1 cellular context compared by ENCODE assay signal in the genomic region with DNA sequence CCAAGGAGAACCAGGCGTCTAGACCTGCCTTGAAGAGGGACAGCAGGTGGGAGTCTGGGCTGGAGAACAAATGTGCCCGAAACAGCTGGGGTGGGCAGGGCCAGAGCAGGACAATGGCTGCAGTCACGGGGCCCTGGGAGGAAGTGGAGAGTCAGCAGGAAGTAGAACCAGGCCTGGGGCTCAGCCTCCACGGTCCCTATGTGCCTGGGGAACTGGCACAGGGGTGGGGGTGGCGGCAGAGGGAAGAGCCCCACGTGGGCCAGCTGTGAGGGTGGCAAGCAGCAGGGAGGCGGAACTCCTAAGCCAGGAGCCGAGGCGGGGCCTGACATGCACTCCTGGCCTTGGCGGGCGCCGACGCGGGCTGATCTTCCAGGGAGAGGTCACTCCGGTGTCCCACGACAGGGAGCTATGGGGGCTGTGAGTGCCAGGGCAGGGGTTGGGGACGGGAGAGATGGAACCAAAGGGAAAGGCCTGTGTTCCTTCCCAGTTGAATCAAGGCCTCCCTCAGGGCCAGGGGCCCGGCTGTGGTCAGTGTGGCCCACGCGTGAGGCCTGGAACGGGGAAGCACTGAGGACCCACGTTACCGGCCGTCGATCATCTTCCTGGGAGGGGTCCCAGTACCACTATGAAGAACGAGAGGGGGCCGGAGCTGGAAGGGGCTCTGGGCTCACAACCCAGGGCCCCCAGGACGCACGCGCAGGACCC.
TF ChIP-seq lines count a peak whose summit lies in the region.

No MANE protein-coding gene starts in this region.

TF ChIP-seq in H1, 55 proteins besides CTCF, POLR2A, EP300 and RAD21 (continued from another document):
- TF ChIP-seq, protein P1, sequence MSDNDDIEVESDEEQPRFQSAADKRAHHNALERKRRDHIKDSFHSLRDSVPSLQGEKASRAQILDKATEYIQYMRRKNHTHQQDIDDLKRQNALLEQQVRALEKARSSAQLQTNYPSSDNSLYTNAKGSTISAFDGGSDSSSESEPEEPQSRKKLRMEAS (IDR thresholded peaks at IDR 0.05), result no peak
- TF ChIP-seq YY1 (IDR thresholded peaks at IDR 0.05; ENCODE audit: low read depth, low read length) (no peak), KDM4A (IDR thresholded peaks at IDR 0.05; ENCODE audit: low read depth, low read length, severe bottlenecking) (no peak), MAFK (IDR thresholded peaks at IDR 0.05; ENCODE audit: low read depth, low read length) (no peak), CTBP2 (IDR thresholded peaks at IDR 0.05; ENCODE audit: borderline replicate concordance, insufficient read depth, insufficient read length, low read length) (no peak), SRF (IDR thresholded peaks at IDR 0.05; ENCODE audit: low read depth, low read length) (no peak), PHF8 (conservative IDR thresholded peaks at IDR 0.05; ENCODE audit: low read depth, low read length) (no peak), TBP (IDR thresholded peaks at IDR 0.05; ENCODE audit: low read depth, low read length) (no peak), TAF1 (IDR thresholded peaks at IDR 0.05; ENCODE audit: low read depth, low read length) (no peak)
- TF ChIP-seq, protein P2, sequence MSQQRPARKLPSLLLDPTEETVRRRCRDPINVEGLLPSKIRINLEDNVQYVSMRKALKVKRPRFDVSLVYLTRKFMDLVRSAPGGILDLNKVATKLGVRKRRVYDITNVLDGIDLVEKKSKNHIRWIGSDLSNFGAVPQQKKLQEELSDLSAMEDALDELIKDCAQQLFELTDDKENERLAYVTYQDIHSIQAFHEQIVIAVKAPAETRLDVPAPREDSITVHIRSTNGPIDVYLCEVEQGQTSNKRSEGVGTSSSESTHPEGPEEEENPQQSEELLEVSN (IDR thresholded peaks at IDR 0.05), result no peak
